In the genomic region with DNA sequence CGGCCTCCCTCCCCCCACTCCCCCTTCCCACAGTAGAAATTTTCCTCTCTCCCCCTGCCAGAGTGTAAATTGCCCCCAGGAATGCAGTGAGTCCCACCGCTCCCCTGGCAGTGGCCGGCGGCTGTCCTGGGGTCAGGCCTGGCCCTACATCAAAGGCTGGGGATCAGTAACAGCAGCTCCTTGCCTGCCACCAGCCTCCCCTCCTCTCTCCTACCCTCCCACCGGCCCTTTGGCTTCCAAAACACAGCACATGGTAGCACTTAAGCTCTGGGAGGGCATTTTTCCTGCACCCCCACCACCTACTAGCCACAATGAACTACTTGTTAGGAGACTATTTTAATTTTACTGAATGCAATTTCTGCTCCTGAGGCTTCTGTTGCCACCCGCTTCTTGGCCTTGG, we compare ENCODE assay signal across 1 cellular context.
TF ChIP-seq lines count a peak whose summit lies in the region.

No MANE protein-coding gene starts in this region.

TF ChIP-seq in H1, 55 proteins besides CTCF, POLR2A, EP300 and RAD21:
- TF ChIP-seq CHD7 (IDR thresholded peaks at IDR 0.05; ENCODE audit: insufficient replicate concordance, low read length) (no peak), RNF2 (IDR thresholded peaks at IDR 0.05; ENCODE audit: borderline replicate concordance, low read depth, low read length, missing control alignments, poor library complexity, severe bottlenecking) (no peak), CTBP2 (IDR thresholded peaks at IDR 0.05; ENCODE audit: borderline replicate concordance, insufficient read depth, insufficient read length, low read length) (no peak), PHF8 (conservative IDR thresholded peaks at IDR 0.05; ENCODE audit: low read depth, low read length) (no peak), SAP30 (IDR thresholded peaks at IDR 0.05; ENCODE audit: insufficient read depth, insufficient replicate concordance, low read length) (no peak), POU5F1 (IDR thresholded peaks at IDR 0.05; ENCODE audit: low read depth, low read length) (no peak), TBP (IDR thresholded peaks at IDR 0.05; ENCODE audit: low read depth, low read length) (no peak), MAFK (IDR thresholded peaks at IDR 0.05; ENCODE audit: low read depth, low read length) (no peak), SRF (IDR thresholded peaks at IDR 0.05; ENCODE audit: low read depth, low read length) (no peak), KDM5A (IDR thresholded peaks at IDR 0.05; ENCODE audit: low read length) (no peak), BRCA1 (IDR thresholded peaks at IDR 0.05; ENCODE audit: low read depth, low read length) (no peak), TAF7 (optimal IDR thresholded peaks at IDR 0.05; ENCODE audit: borderline replicate concordance, low read depth, low read length) (no peak), SP2 (IDR thresholded peaks at IDR 0.05; ENCODE audit: low read length) (no peak), SP4 (IDR thresholded peaks at IDR 0.05; ENCODE audit: low read length) (no peak), SIN3A (conservative IDR thresholded peaks at IDR 0.05 in 1 of 2, IDR thresholded peaks at IDR 0.05 in 1 of 2; ENCODE audit: low read depth in 1 of 2, low read length in 2 of 2) (no peak), ASH2L (IDR thresholded peaks at IDR 0.05; ENCODE audit: low read length) (no peak), SUZ12 (IDR thresholded peaks at IDR 0.05; ENCODE audit: low read length) (no peak), JUND (IDR thresholded peaks at IDR 0.05; ENCODE audit: low read length) (no peak), CHD1 (IDR thresholded peaks at IDR 0.05; ENCODE audit: low read depth, low read length) (no peak)
- TF ChIP-seq, protein P1, sequence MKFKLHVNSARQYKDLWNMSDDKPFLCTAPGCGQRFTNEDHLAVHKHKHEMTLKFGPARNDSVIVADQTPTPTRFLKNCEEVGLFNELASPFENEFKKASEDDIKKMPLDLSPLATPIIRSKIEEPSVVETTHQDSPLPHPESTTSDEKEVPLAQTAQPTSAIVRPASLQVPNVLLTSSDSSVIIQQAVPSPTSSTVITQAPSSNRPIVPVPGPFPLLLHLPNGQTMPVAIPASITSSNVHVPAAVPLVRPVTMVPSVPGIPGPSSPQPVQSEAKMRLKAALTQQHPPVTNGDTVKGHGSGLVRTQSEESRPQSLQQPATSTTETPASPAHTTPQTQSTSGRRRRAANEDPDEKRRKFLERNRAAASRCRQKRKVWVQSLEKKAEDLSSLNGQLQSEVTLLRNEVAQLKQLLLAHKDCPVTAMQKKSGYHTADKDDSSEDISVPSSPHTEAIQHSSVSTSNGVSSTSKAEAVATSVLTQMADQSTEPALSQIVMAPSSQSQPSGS (IDR thresholded peaks at IDR 0.05; ENCODE audit: low read length): no peak
